Comparison of ENCODE assay signal across 8 cellular contexts in genomic region chr2:237072067-237072931, GRCh38. TPM values are rescaled to one million over a fixed set of nuclear protein-coding genes. Genes with fewer than 3 reads are reported as not detected.
DNase-seq lines count a peak whose midpoint lies in the region; ATAC-seq and TF ChIP-seq lines count a peak whose summit lies in the region.

No MANE protein-coding gene starts in this region.

- no peaks in the 10 kb centered on the region for H3K36me3 ChIP-seq in GM06990 (ENCODE audit: control insufficient read depth, insufficient read depth, low read length)
- H3K36me3 ChIP-seq in mammary epithelial cell (ENCODE audit: insufficient read depth, low read length): no peaks in the 10 kb centered on the region

- H4K20me1 ChIP-seq in mammary epithelial cell (ENCODE audit: insufficient read depth, low read length): no peaks in the 10 kb centered on the region

- H3K27ac ChIP-seq in VCaP (no peak overlapping the region), mammary epithelial cell (ENCODE audit: insufficient read depth, low read depth, low read length) (no peak overlapping the region)

- dilution Hi-C loops in mammary epithelial cell (cut with HindIII; ENCODE audit: low sequenced_read_pairs): loop anchor here (5.0 to 25.0 kb wide), 2 partner anchors 50 to 1285 kb away; no protein-coding TSS in a partner anchor

- H3K4me3 ChIP-seq in GM06990 (replicated peaks; ENCODE audit: low read depth, low read length) (no peak overlapping the region), mammary epithelial cell (replicated peaks in 1 of 3; ENCODE audit: insufficient read depth in 1 of 3, low read depth in 2 of 3, low read length in 3 of 3) (no peak overlapping the region)

- H2AFZ ChIP-seq in mammary epithelial cell (ENCODE audit: low read depth, low read length): no peak overlapping the region

- no TSS peak for BruUV-seq in mammary epithelial cell (replicated peaks; lab: Mats Ljungman, UMichigan)

- no peak overlapping the region for H3K9ac ChIP-seq in mammary epithelial cell (ENCODE audit: insufficient read depth, low read length)

- H3K27me3 ChIP-seq in GM06990 (replicated peaks; ENCODE audit: control insufficient read depth, insufficient read depth, low read length): no peaks in the 10 kb centered on the region; the same call in 1 of the 2 replicates
- H3K27me3 ChIP-seq in mammary epithelial cell (ENCODE audit: insufficient read depth, low read length): no peaks in the 10 kb centered on the region

- H3K9me3 ChIP-seq in mammary epithelial cell (replicated peaks; ENCODE audit: insufficient read depth, low read length): no peaks in the 10 kb centered on the region

- H3K4me2 ChIP-seq in mammary epithelial cell (ENCODE audit: insufficient read depth, low read depth, low read length): no peak overlapping the region

- H3K79me2 ChIP-seq in mammary epithelial cell (ENCODE audit: insufficient read depth, low read length): no peaks in the 10 kb centered on the region

- TF ChIP-seq CTCF in GM06990 (IDR thresholded peaks at IDR 0.05; ENCODE audit: insufficient read depth, low read length, poor library complexity, severe bottlenecking): peak; percentile 95
- peak; percentile 98 for TF ChIP-seq CTCF in VCaP (conservative IDR thresholded peaks at IDR 0.05)
- peak; percentile 94 to 99 for TF ChIP-seq CTCF in mammary epithelial cell (conservative IDR thresholded peaks at IDR 0.05 in 1 of 2, IDR thresholded peaks at IDR 0.05 in 1 of 2; ENCODE audit: extremely low read depth in 1 of 2, insufficient read depth in 1 of 2, low read depth in 1 of 2, low read length in 2 of 2)

- ATAC-seq in HG02840 (IDR thresholded peaks at IDR 0.05; ENCODE audit: low FRiP score, unreplicated experiment) (no peak), GM21576 (IDR thresholded peaks at IDR 0.05; ENCODE audit: unreplicated experiment) (no peak)

- in situ Hi-C loops in mammary epithelial cell (cut with MboI; ENCODE audit: low sequenced_read_pairs in 2 of 2): loop anchor here (5.0 to 25.0 kb wide), 3 partner anchors 720 to 1285 kb away; no protein-coding TSS in a partner anchor

- DNase-seq in GM06990 (ENCODE audit: extremely low read depth, insufficient read length) (no peak), LoVo (ENCODE audit: low spot score) (peak; percentile 52), mammary epithelial cell (peak; percentile 31), kidney tubule cell (ENCODE audit: low spot score) (peak; percentile 58)
- peak; percentile 73 for DNase-seq in stimulated activated CD4-positive, alpha-beta T cell treated with anti-CD3 and anti-CD28 coated beads, Interleukin-4, amount 100 ng/mL, for 1 hour

- intact Hi-C loops in mammary epithelial cell (cut with micrococcal nuclease): loop anchor here (1.0 to 5.0 kb wide), 4 partner anchors 719 to 1295 kb away; no protein-coding TSS in a partner anchor

- WGBS in mammary epithelial cell (ENCODE audit: low coverage, missing lambda C conversion rate): 85% methylated on average over 24 of the region's 24 CpGs

- no peaks in the 10 kb centered on the region for H3K4me1 ChIP-seq in mammary epithelial cell (ENCODE audit: insufficient read depth, low read length)

- CTCF ChIA-PET in mammary epithelial cell (lab: Charles Lee; ENCODE audit: low non-redundant PET): no interaction called here

RNA-seq across cellular contexts. Expression of gene COPS8, which starts 13.4 kb away (rescaled TPM):
- 100 to 1,000 TPM; 102 to 111 TPM for total RNA-seq in mammary epithelial cell
- polyA plus RNA-seq in mammary epithelial cell: 113 TPM
- polyA minus RNA-seq in mammary epithelial cell: 88.4 TPM
